Comparison of ENCODE assay signal across 11 cellular contexts in the genomic region with DNA sequence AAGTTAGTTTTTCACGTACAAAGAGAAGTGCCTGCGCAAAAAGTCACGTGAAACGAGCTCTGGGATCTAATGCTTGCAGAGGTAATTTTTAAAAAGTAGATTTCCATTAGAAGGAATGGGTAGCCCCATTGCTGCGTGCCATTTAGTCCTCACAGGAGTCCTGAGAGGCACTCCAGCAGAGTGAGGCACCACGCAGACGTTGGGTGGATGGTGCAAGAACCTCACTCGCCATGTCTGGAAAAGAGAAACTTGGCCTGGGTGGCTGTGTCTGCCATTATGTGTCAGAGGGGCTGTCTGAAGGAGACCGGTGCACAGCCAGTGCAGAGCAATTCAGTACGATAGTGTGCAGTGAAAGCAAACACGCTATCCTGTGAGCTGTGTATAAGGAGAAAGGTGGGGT. TPM values are rescaled to one million over a fixed set of nuclear protein-coding genes. Genes with fewer than 3 reads are reported as not detected.
A peak's percentile ranks its signal among the peaks of the same experiment; 100 is the strongest.
DNase-seq lines count a peak whose midpoint lies in the region; ATAC-seq and TF ChIP-seq lines count a peak whose summit lies in the region.
"Had no signal": no experiment of that assay in that cellular context is flagged by ENCODE, and none has a peak within 500 bp of the region (broad histone marks: within the 10 kb centered on the region; RNA-seq: fewer than 3 reads in every experiment).

No MANE protein-coding gene starts in this region.

- H3K9me3 ChIP-seq in mesenchymal stem cell (ENCODE audit: control insufficient read depth, low read length): no peaks in the 10 kb centered on the region
- H3K9me3 ChIP-seq: upper lobe of left lung had no signal

- CTCF ChIA-PET in HEK293T (lab: Yijun Ruan, JAX): no interaction called here

- peaks cover 27% of the 10 kb centered on the region for H3K4me1 Mint-ChIP-seq in activated T-helper 1 cell treated with anti-CD3 and anti-CD28 coated beads, Interleukin-12 subunit alpha, Interleukin-12 subunit beta, Interleukin-2, Interleukin-4 antibody, amounts not matched to agents 30 ng/mL and 10 ng/mL and 1 ng/mL, durations not matched to agents 14 hours and 24 hours and 36 hours (ENCODE audit: low read depth)

- no peak overlapping the region for H3K14ac ChIP-seq in mesenchymal stem cell (ENCODE audit: low read length in 2 of 2)

- WGBS in mesenchymal stem cell: over 99% methylated on average over 11 of the region's 11 CpGs

- H4K8ac ChIP-seq in mesenchymal stem cell (ENCODE audit: low read length): no peak overlapping the region

- POLR2A ChIA-PET in HEK293T (lab: Yijun Ruan, JAX): no interaction called here

- H3K23ac ChIP-seq in mesenchymal stem cell (ENCODE audit: low read length in 2 of 2): no peak overlapping the region

- no peak overlapping the region for H2AK5ac ChIP-seq in mesenchymal stem cell (ENCODE audit: low read length, severe bottlenecking)

- H3K4me3 Mint-ChIP-seq in activated T-helper 1 cell treated with anti-CD3 and anti-CD28 coated beads, Interleukin-12 subunit alpha, Interleukin-12 subunit beta, Interleukin-2, Interleukin-4 antibody, amounts not matched to agents 30 ng/mL and 10 ng/mL and 1 ng/mL, durations not matched to agents 14 hours and 24 hours and 36 hours: peak overlapping the region; percentile 94

- peak overlapping the region in 1 of 2 experiments; percentile 89 for H3K4me3 ChIP-seq in mesenchymal stem cell (ENCODE audit: insufficient read depth in 1 of 2, low read depth in 1 of 2, low read length in 2 of 2)

- H3K18ac ChIP-seq in mesenchymal stem cell (ENCODE audit: low read depth in 1 of 2, low read length in 2 of 2): no peak overlapping the region

- no peak overlapping the region for H2BK15ac ChIP-seq in mesenchymal stem cell (ENCODE audit: low read depth, poor library complexity, severe bottlenecking)

- peak overlapping the region; percentile 100 for H3K9ac ChIP-seq in mesenchymal stem cell (ENCODE audit: low read length)

- no peak overlapping the region for H2BK12ac ChIP-seq in mesenchymal stem cell (ENCODE audit: low read length in 2 of 2)

- intact Hi-C loops in cardiac septum (cut with DNase I): no loop called here
- intact Hi-C loops in left cardiac atrium (cut with DNase I): no loop called here
- intact Hi-C loops in activated T-helper 1 cell treated with anti-CD3 and anti-CD28 coated beads, Interleukin-12 subunit alpha, Interleukin-12 subunit beta, Interleukin-2, Interleukin-4 antibody, amounts not matched to agents 30 ng/mL and 10 ng/mL and 1 ng/mL, durations not matched to agents 14 hours and 24 hours and 36 hours (cut with micrococcal nuclease): loop anchor here (5.0 kb wide), 3 partner anchors 145 to 735 kb away; partner anchors contain the start of gene COPS9

- H3K27me3 Mint-ChIP-seq in activated T-helper 1 cell treated with anti-CD3 and anti-CD28 coated beads, Interleukin-12 subunit alpha, Interleukin-12 subunit beta, Interleukin-2, Interleukin-4 antibody, amounts not matched to agents 30 ng/mL and 10 ng/mL and 1 ng/mL, durations not matched to agents 14 hours and 24 hours and 36 hours (ENCODE audit: insufficient read depth): peaks cover 17% of the 10 kb centered on the region

- H3K36me3 ChIP-seq in mesenchymal stem cell (ENCODE audit: control insufficient read depth in 1 of 2, insufficient read depth in 2 of 2, low read depth in 1 of 2, low read length in 2 of 2): peaks cover 0 to 3% of the 10 kb centered on the region in 2 experiments
- H3K36me3 ChIP-seq: upper lobe of left lung had no signal

- DNase-seq in cardiac septum (ENCODE audit: low spot score) (peak; percentile 64), left cardiac atrium (no peak), mesenchymal stem cell (no peak), midbrain (lab: John Stamatoyannopoulos, UW) (no peak), HEK293T (ENCODE audit: extremely low spot score) (no peak)
- no peak for DNase-seq in activated T-helper 1 cell treated with anti-CD3 and anti-CD28 coated beads, Interleukin-12 subunit alpha, Interleukin-12 subunit beta, Interleukin-2, Interleukin-4 antibody, amounts not matched to agents 30 ng/mL and 10 ng/mL and 1 ng/mL, durations not matched to agents 14 hours and 24 hours and 36 hours (ENCODE audit: low spot score)
- DNase-seq: activated CD4-positive, CD25-positive, alpha-beta regulatory T cell; NCI-H2081 treated with DMSO at 0.1 percent for 48 hours had no signal

- H3K4me1 ChIP-seq in mesenchymal stem cell (ENCODE audit: control insufficient read depth, insufficient read depth, low read depth, low read length): peaks cover 13% of the 10 kb centered on the region

- peaks cover 10% of the 10 kb centered on the region for H3K79me1 ChIP-seq in mesenchymal stem cell (replicated peaks; ENCODE audit: low read length, poor library complexity, severe bottlenecking)

- H3K27me3 ChIP-seq in mesenchymal stem cell (ENCODE audit: control insufficient read depth in 1 of 2, insufficient read depth in 1 of 2, low read length in 2 of 2): no peaks in the 10 kb centered on the region
- H3K27me3 ChIP-seq: upper lobe of left lung had no signal

- H3K27ac Mint-ChIP-seq in activated T-helper 1 cell treated with anti-CD3 and anti-CD28 coated beads, Interleukin-12 subunit alpha, Interleukin-12 subunit beta, Interleukin-2, Interleukin-4 antibody, amounts not matched to agents 30 ng/mL and 10 ng/mL and 1 ng/mL, durations not matched to agents 14 hours and 24 hours and 36 hours: peak overlapping the region; percentile 20

- no peak overlapping the region for H4K91ac ChIP-seq in mesenchymal stem cell (ENCODE audit: low read length)

- no peaks in the 10 kb centered on the region for H3K9me3 Mint-ChIP-seq in activated T-helper 1 cell treated with anti-CD3 and anti-CD28 coated beads, Interleukin-12 subunit alpha, Interleukin-12 subunit beta, Interleukin-2, Interleukin-4 antibody, amounts not matched to agents 30 ng/mL and 10 ng/mL and 1 ng/mL, durations not matched to agents 14 hours and 24 hours and 36 hours

- H3K27ac ChIP-seq in mesenchymal stem cell (ENCODE audit: low read length, poor library complexity, severe bottlenecking): no peak overlapping the region

- no peak overlapping the region for H2BK5ac ChIP-seq in mesenchymal stem cell (ENCODE audit: low read depth, low read length, poor library complexity, severe bottlenecking)

- no peak overlapping the region for H3K4ac ChIP-seq in mesenchymal stem cell (ENCODE audit: low read depth in 1 of 2, low read length in 2 of 2)

- no peak overlapping the region for H3K4me2 ChIP-seq in mesenchymal stem cell (ENCODE audit: low read length, poor library complexity, severe bottlenecking)

- ATAC-seq in left cardiac atrium (no peak), GM21447 (IDR thresholded peaks at IDR 0.05; ENCODE audit: unreplicated experiment) (no peak), HG03095 (IDR thresholded peaks at IDR 0.05; ENCODE audit: unreplicated experiment) (no peak)

- H3K36me3 Mint-ChIP-seq in activated T-helper 1 cell treated with anti-CD3 and anti-CD28 coated beads, Interleukin-12 subunit alpha, Interleukin-12 subunit beta, Interleukin-2, Interleukin-4 antibody, amounts not matched to agents 30 ng/mL and 10 ng/mL and 1 ng/mL, durations not matched to agents 14 hours and 24 hours and 36 hours (ENCODE audit: low read depth): peaks cover 1% of the 10 kb centered on the region

- H2AFZ ChIP-seq in mesenchymal stem cell (ENCODE audit: low read depth, low read length): no peak overlapping the region

- no peak overlapping the region for H2BK120ac ChIP-seq in mesenchymal stem cell (ENCODE audit: low read depth, low read length)

TF ChIP-seq in HEK293T, 16 proteins besides CTCF, POLR2A, EP300 and RAD21:
- TF ChIP-seq BHLHE40 (IDR thresholded peaks at IDR 0.05; ENCODE audit: borderline replicate concordance) (no peak), FOXA1 (IDR thresholded peaks at IDR 0.05) (no peak), SUZ12 (IDR thresholded peaks at IDR 0.05) (no peak), LEF1 (IDR thresholded peaks at IDR 0.05; ENCODE audit: borderline replicate concordance) (no peak), ELF4 (IDR thresholded peaks at IDR 0.05) (no peak)

RNA-seq across cellular contexts. Expression of gene HDAC4, which starts 1.8 kb away (rescaled TPM):
- total RNA-seq in cardiac septum: 34.4 TPM
- total RNA-seq in left cardiac atrium: 10 to 100 TPM; 25.6 to 31.2 TPM
- 41.3 and 42.1 TPM in 2 replicates for total RNA-seq in activated T-helper 1 cell treated with anti-CD3 and anti-CD28 coated beads, Interleukin-12 subunit alpha, Interleukin-12 subunit beta, Interleukin-2, Interleukin-4 antibody, amounts not matched to agents 30 ng/mL and 10 ng/mL and 1 ng/mL, durations not matched to agents 14 hours and 24 hours and 36 hours
- polyA plus RNA-seq in mesenchymal stem cell (2013, experiment 1 of 2): 7.9 TPM
- 8.8 TPM for polyA plus RNA-seq in mesenchymal stem cell (2013, experiment 2 of 2)
